ENCODE assay signal across 8 cellular contexts in the genomic region with DNA sequence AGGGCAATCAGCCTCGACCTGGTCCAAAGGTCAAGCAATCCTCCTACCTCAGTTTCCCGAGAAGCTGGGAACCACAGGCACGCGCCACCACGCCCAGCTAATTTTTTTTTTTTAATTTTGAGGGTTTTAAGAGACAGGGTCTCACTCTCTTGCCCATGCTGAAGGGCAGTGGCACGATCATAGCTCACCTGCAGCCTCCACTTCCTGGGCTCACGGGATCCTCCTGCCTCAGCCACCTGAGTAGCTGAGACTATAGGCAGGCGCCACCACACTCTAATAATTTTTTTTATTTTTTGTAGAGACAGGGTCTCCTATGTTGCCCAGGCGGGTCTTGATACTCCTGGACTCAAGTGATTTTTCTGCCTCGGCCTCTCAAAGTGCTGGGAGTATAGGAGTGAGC. TPM values are rescaled to one million over a fixed set of nuclear protein-coding genes. Genes with fewer than 3 reads are reported as not detected.
DNase-seq lines count a peak whose midpoint lies in the region; ATAC-seq and TF ChIP-seq lines count a peak whose summit lies in the region.

No MANE protein-coding gene starts in this region.

- H3K4me3 Mint-ChIP-seq in natural killer cell treated with Interleukin-12 subunit alpha and Interleukin-12 subunit beta and Interleukin-15 and Interleukin-18, amount 100 ng/mL, for 72 hours: peak overlapping the region; percentile 97

- H3K36me3 ChIP-seq in BLaER1 treated with 17β-estradiol and CSF1 and Interleukin-3, amounts not matched to agents 10 nM and 100 nM: peaks cover 0 to 46% (median 30%) of the 10 kb centered on the region in 11 experiments; a peak in 20 of 22 replicates
- H3K36me3 ChIP-seq in Karpas-422 (ENCODE audit: insufficient read depth, low read length): peaks cover 18% of the 10 kb centered on the region; the same call in 1 of the 2 replicates

- H3K9me2 ChIP-seq in Karpas-422 (replicated peaks; ENCODE audit: insufficient read depth, low read length): no peaks in the 10 kb centered on the region

- peaks cover 65% of the 10 kb centered on the region for H3K79me2 ChIP-seq in Karpas-422 (ENCODE audit: low read length)

- H3K9ac ChIP-seq in BLaER1 treated with 17β-estradiol and CSF1 and Interleukin-3, amounts not matched to agents 10 nM and 100 nM: peak overlapping the region; percentile 91 to 98 (median 95); a peak in 21 of 22 replicates
- H3K9ac ChIP-seq in Karpas-422 (ENCODE audit: low read length): peak overlapping the region; percentile 94

- TF ChIP-seq CTCF in coronary artery (IDR thresholded peaks at IDR 0.05): no peak
- TF ChIP-seq CTCF in foreskin keratinocyte (conservative IDR thresholded peaks at IDR 0.05): no peak

- peaks cover 17 to 35% of the 10 kb centered on the region in 2 donors for H3K4me1 Mint-ChIP-seq in natural killer cell treated with Interleukin-12 subunit alpha and Interleukin-12 subunit beta and Interleukin-15 and Interleukin-18, amount 100 ng/mL, for 72 hours (ENCODE audit: low read depth in 2 of 2)

- peak overlapping the region in 6 of 11 experiments; percentile 92 to 97 (median 96); a peak in 9 of 22 replicates for H3K27ac ChIP-seq in BLaER1 treated with 17β-estradiol and CSF1 and Interleukin-3, amounts not matched to agents 10 nM and 100 nM
- H3K27ac ChIP-seq in Karpas-422 (ENCODE audit: low read length): no peak overlapping the region
- H3K27ac ChIP-seq in coronary artery: no peak overlapping the region
- H3K27ac ChIP-seq in foreskin keratinocyte: no peak overlapping the region

- H3K27ac Mint-ChIP-seq in natural killer cell treated with Interleukin-12 subunit alpha and Interleukin-12 subunit beta and Interleukin-15 and Interleukin-18, amount 100 ng/mL, for 72 hours: peak overlapping the region; percentile 91 to 92

- no peak overlapping the region for H2AFZ ChIP-seq in Karpas-422 (ENCODE audit: low read length)

- no peaks in the 10 kb centered on the region for H3K27me3 ChIP-seq in BLaER1 treated with 17β-estradiol and CSF1 and Interleukin-3, amounts not matched to agents 10 nM and 100 nM
- H3K27me3 ChIP-seq in Karpas-422 (ENCODE audit: low read length) (no peaks in the 10 kb centered on the region), foreskin keratinocyte (no peaks in the 10 kb centered on the region)

- peaks cover 52 to 64% (median 60%) of the 10 kb centered on the region in 11 experiments for H4K20me1 ChIP-seq in BLaER1 treated with 17β-estradiol and CSF1 and Interleukin-3, amounts not matched to agents 10 nM and 100 nM
- H4K20me1 ChIP-seq in Karpas-422 (ENCODE audit: insufficient read depth, low read depth, low read length): peaks cover 11% of the 10 kb centered on the region

- peaks cover 19 to 31% (median 22%) of the 10 kb centered on the region in 10 experiments for H3K4me1 ChIP-seq in BLaER1 treated with 17β-estradiol and CSF1 and Interleukin-3, amounts not matched to agents 10 nM and 100 nM
- H3K4me1 ChIP-seq in Karpas-422 (ENCODE audit: low read length): peaks cover 25% of the 10 kb centered on the region
- H3K4me1 ChIP-seq in foreskin keratinocyte: peaks cover 8% of the 10 kb centered on the region

- no peaks in the 10 kb centered on the region for H3K9me3 Mint-ChIP-seq in natural killer cell treated with Interleukin-12 subunit alpha and Interleukin-12 subunit beta and Interleukin-15 and Interleukin-18, amount 100 ng/mL, for 72 hours

- peak overlapping the region; percentile 67 to 94 (median 83) for H3K4me2 ChIP-seq in BLaER1 treated with 17β-estradiol and CSF1 and Interleukin-3, amounts not matched to agents 10 nM and 100 nM
- peak overlapping the region; percentile 97 for H3K4me2 ChIP-seq in Karpas-422 (ENCODE audit: low read depth, low read length, poor library complexity, severe bottlenecking)

- no peak for ATAC-seq in natural killer cell treated with Interleukin-12 subunit alpha and Interleukin-12 subunit beta and Interleukin-15 and Interleukin-18, amount 100 ng/mL, for 72 hours
- ATAC-seq in GM18511 (IDR thresholded peaks at IDR 0.05; ENCODE audit: unreplicated experiment): no peak
- no peak for ATAC-seq in foreskin keratinocyte
- ATAC-seq in HG02981 (IDR thresholded peaks at IDR 0.05; ENCODE audit: unreplicated experiment): no peak

- H3K9me3 ChIP-seq in BLaER1 treated with 17β-estradiol and CSF1 and Interleukin-3, amounts not matched to agents 10 nM and 100 nM (replicated peaks in 1 of 11): peaks cover 2 to 18% (median 5%) of the 10 kb centered on the region in 11 experiments; a peak in 11 of 22 replicates
- no peaks in the 10 kb centered on the region for H3K9me3 ChIP-seq in Karpas-422 (ENCODE audit: low read length)

- no peaks in the 10 kb centered on the region for H3K27me3 Mint-ChIP-seq in natural killer cell treated with Interleukin-12 subunit alpha and Interleukin-12 subunit beta and Interleukin-15 and Interleukin-18, amount 100 ng/mL, for 72 hours

- H3K4me3 ChIP-seq in BLaER1 treated with 17β-estradiol and CSF1 and Interleukin-3, amounts not matched to agents 10 nM and 100 nM: peak overlapping the region; percentile 74 to 97 (median 91); a peak in 19 of 20 replicates
- H3K4me3 ChIP-seq in Karpas-422 (ENCODE audit: low read length) (peak overlapping the region; percentile 84), coronary artery (peak overlapping the region; percentile 100)

- DNase-seq in Karpas-422: no peak
- no peak for DNase-seq in coronary artery (ENCODE audit: low spot score)
- DNase-seq in natural killer cell treated with Interleukin-12 subunit alpha and Interleukin-12 subunit beta and Interleukin-15 and Interleukin-18, amount 100 ng/mL, for 72 hours (ENCODE audit: low spot score): no peak
- DNase-seq in effector CD8-positive, alpha-beta T cell (lab: John Stamatoyannopoulos, UW): no peak
- DNase-seq in foreskin keratinocyte: no peak

- peaks cover 10% of the 10 kb centered on the region for H3K36me3 Mint-ChIP-seq in natural killer cell treated with Interleukin-12 subunit alpha and Interleukin-12 subunit beta and Interleukin-15 and Interleukin-18, amount 100 ng/mL, for 72 hours

RNA-seq across cellular contexts. Expression of a gene that starts 1.6 kb away (rescaled TPM):
- 38.0 and 57.7 TPM in 2 replicates for total RNA-seq in Karpas-422 (2014; rRNA removed; shearing (Covaris generic); ENCODE audit: low replicate concordance)
- 10 to 100 TPM; 41.3 to 74.9 TPM for total RNA-seq in natural killer cell treated with Interleukin-12 subunit alpha and Interleukin-12 subunit beta and Interleukin-15 and Interleukin-18, amount 100 ng/mL, for 72 hours
- total RNA-seq in foreskin keratinocyte: 35.2 and 38.4 TPM in 2 replicates
- polyA plus RNA-seq in foreskin keratinocyte: 28.4 and 33.0 TPM in 2 replicates

RNA-seq across cellular contexts. Expression of a gene that starts 17.5 kb away (rescaled TPM):
- 26.2 and 35.5 TPM in 2 replicates for total RNA-seq in Karpas-422 (2014; rRNA removed; shearing (Covaris generic); ENCODE audit: low replicate concordance)
- 10 to 100 TPM; 23.5 to 46.9 TPM for total RNA-seq in natural killer cell treated with Interleukin-12 subunit alpha and Interleukin-12 subunit beta and Interleukin-15 and Interleukin-18, amount 100 ng/mL, for 72 hours
- total RNA-seq in foreskin keratinocyte: 11.7 and 12.0 TPM in 2 replicates
- 6.3 and 7.2 TPM in 2 replicates for polyA plus RNA-seq in foreskin keratinocyte

Comparison
In these comparisons a context has a peak if more than half of its experiments do, and no peak if none do; other contexts are left out.
1. H3K27ac ChIP-seq: peak in BLaER1 treated with 17β-estradiol and CSF1 and Interleukin-3, amounts not matched to agents 10 nM and 100 nM (6 of 11); none in Karpas-422 (single experiment), coronary artery (0 of 2) and foreskin keratinocyte (single experiment).
2. Peak in every context shown above with its lines, with median percentiles within 50 percentile points of each other: H3K4me3 ChIP-seq.